Comparison of ENCODE assay signal across 20 cellular contexts in genomic region chr11:81004576-81004975, GRCh38.
A peak's percentile ranks its signal among the peaks of the same experiment; 100 is the strongest.
DNase-seq lines count a peak whose midpoint lies in the region; ATAC-seq, FAIRE-seq and TF ChIP-seq lines count a peak whose summit lies in the region.
"Had no signal": no experiment of that assay in that cellular context is flagged by ENCODE, and none has a peak within 500 bp of the region (broad histone marks: within the 10 kb centered on the region; RNA-seq: fewer than 3 reads in every experiment).

No MANE protein-coding gene starts in this region.

- no peaks in the 10 kb centered on the region for H4K20me1 ChIP-seq in H1 (replicated peaks in 1 of 2; ENCODE audit: control insufficient read depth in 1 of 2, insufficient read depth in 2 of 2, low read length in 2 of 2)

- H3K9ac ChIP-seq in H1 (replicated peaks in 1 of 4; ENCODE audit: extremely low read depth in 1 of 4, low read depth in 3 of 4, low read length in 3 of 4) (no peak overlapping the region), mesenchymal stem cell (ENCODE audit: low read length) (peak overlapping the region; percentile 45)

- no peak overlapping the region for H4K8ac ChIP-seq in H1 (ENCODE audit: extremely low read depth, insufficient read depth, low read length)
- no peak overlapping the region for H4K8ac ChIP-seq in mesenchymal stem cell (ENCODE audit: low read length)

- H3K23ac ChIP-seq in H1 (ENCODE audit: insufficient read length) (no peak overlapping the region), mesenchymal stem cell (ENCODE audit: low read length in 2 of 2) (no peak overlapping the region)

- H3K9me3 Mint-ChIP-seq in activated naive CD8-positive, alpha-beta T cell treated with anti-CD3 and anti-CD28 coated beads for 36 hours = no peaks in the 10 kb centered on the region
- peaks cover 0 to 8% (median 0%) of the 10 kb centered on the region in 11 donors for H3K9me3 Mint-ChIP-seq in naive thymus-derived CD4-positive, alpha-beta T cell

- no peak for TF ChIP-seq EP300 in H1 (IDR thresholded peaks at IDR 0.05; ENCODE audit: borderline replicate concordance in 1 of 2, low read depth in 2 of 2, low read length in 2 of 2)
- no peak for TF ChIP-seq EP300 in gastroesophageal sphincter (IDR thresholded peaks at IDR 0.05)

- no peak overlapping the region for H3K4me3 Mint-ChIP-seq in activated naive CD8-positive, alpha-beta T cell treated with anti-CD3 and anti-CD28 coated beads for 36 hours
- H3K4me3 Mint-ChIP-seq in naive thymus-derived CD4-positive, alpha-beta T cell = no peak overlapping the region

- H2BK12ac ChIP-seq in H1 (ENCODE audit: low read depth, low read length) (no peak overlapping the region), mesenchymal stem cell (ENCODE audit: low read length in 2 of 2) (no peak overlapping the region)

- H3K79me1 ChIP-seq in H1 (ENCODE audit: low read depth, low read length) (no peaks in the 10 kb centered on the region), mesenchymal stem cell (replicated peaks; ENCODE audit: low read length, poor library complexity, severe bottlenecking) (no peaks in the 10 kb centered on the region)

- DNase-seq in Ammon's horn (ENCODE audit: low spot score) (peak; percentile 4), OCI-M1 (lab: John Stamatoyannopoulos, UW) (peak; percentile 83), H1 (ENCODE audit: low read depth in 1 of 2, low spot score in 2 of 2) (no peak), mesenchymal stem cell (no peak)
- DNase-seq in activated naive CD8-positive, alpha-beta T cell treated with anti-CD3 and anti-CD28 coated beads for 36 hours = no peak
- no peak for DNase-seq in naive thymus-derived CD4-positive, alpha-beta T cell
- DNase-seq: BE2C, EL, GF-D8, NCI-H1105, NCI-H146, NCI-H2029, NCI-H226, NCI-H510A treated with DMSO at 0.1 percent for 48 hours, NCI-H774 had no signal

- no peak overlapping the region for H2BK15ac ChIP-seq in H1 (ENCODE audit: low read length)
- H2BK15ac ChIP-seq in mesenchymal stem cell (ENCODE audit: low read depth, poor library complexity, severe bottlenecking) = no peak overlapping the region

- TF ChIP-seq POLR2A in H1 (IDR thresholded peaks at IDR 0.05; ENCODE audit: control extremely low read depth in 1 of 2, low read depth in 2 of 2, low read length in 2 of 2) = no peak
- no peak for TF ChIP-seq POLR2A in gastroesophageal sphincter (IDR thresholded peaks at IDR 0.05)

- H3K4me2 ChIP-seq in H1 (ENCODE audit: insufficient read depth in 1 of 2, low read depth in 2 of 2, low read length in 2 of 2) = no peak overlapping the region
- no peak overlapping the region for H3K4me2 ChIP-seq in mesenchymal stem cell (ENCODE audit: low read length, poor library complexity, severe bottlenecking)
- H3K4me2 ChIP-seq: PC-9 had no signal

- H3K4me3 ChIP-seq in H1 (ENCODE audit: extremely low read depth in 1 of 4, insufficient read depth in 2 of 4, low read depth in 3 of 4, low read length in 4 of 4) (no peak overlapping the region), mesenchymal stem cell (ENCODE audit: insufficient read depth in 1 of 2, low read depth in 1 of 2, low read length in 2 of 2) (no peak overlapping the region), gastroesophageal sphincter (no peak overlapping the region)
- no peak overlapping the region for H3K4me3 ChIP-seq in naive thymus-derived CD4-positive, alpha-beta T cell (ENCODE audit: low read length)
- H3K4me3 ChIP-seq: PC-9, SJSA1 had no signal

- H3K9me3 ChIP-seq in H1 (ENCODE audit: insufficient read depth in 2 of 2, low read depth in 1 of 2, low read length in 1 of 2) = no peaks in the 10 kb centered on the region
- H3K9me3 ChIP-seq in mesenchymal stem cell (ENCODE audit: control insufficient read depth, low read length) = no peaks in the 10 kb centered on the region
- no peaks in the 10 kb centered on the region for H3K9me3 ChIP-seq in gastroesophageal sphincter
- no peaks in the 10 kb centered on the region for H3K9me3 ChIP-seq in naive thymus-derived CD4-positive, alpha-beta T cell (ENCODE audit: control insufficient read depth in 2 of 3, low read length in 3 of 3)
- H3K9me3 ChIP-seq: BE2C, SJSA1 had no signal

- H3K4ac ChIP-seq in H1 (replicated peaks; ENCODE audit: insufficient read length, low read depth, low read length) = no peak overlapping the region
- no peak overlapping the region for H3K4ac ChIP-seq in mesenchymal stem cell (ENCODE audit: low read depth in 1 of 2, low read length in 2 of 2)

- FAIRE-seq in H1 (lab: Jason Lieb, UNC) = no peak
- FAIRE-seq: GM19239 had no signal

- H2AK5ac ChIP-seq in H1 (ENCODE audit: low read depth, low read length) (no peak overlapping the region), mesenchymal stem cell (ENCODE audit: low read length, severe bottlenecking) (no peak overlapping the region)

- H3K27me3 Mint-ChIP-seq in activated naive CD8-positive, alpha-beta T cell treated with anti-CD3 and anti-CD28 coated beads for 36 hours = no peaks in the 10 kb centered on the region
- H3K27me3 Mint-ChIP-seq in naive thymus-derived CD4-positive, alpha-beta T cell = no peaks in the 10 kb centered on the region

- H3K18ac ChIP-seq in H1 (ENCODE audit: extremely low read depth, low read length) = no peak overlapping the region
- peak overlapping the region in 1 of 2 experiments; percentile 28 for H3K18ac ChIP-seq in mesenchymal stem cell (ENCODE audit: low read depth in 1 of 2, low read length in 2 of 2)

- no peak for TF ChIP-seq RAD21 in H1 (IDR thresholded peaks at IDR 0.05 in 1 of 2, conservative IDR thresholded peaks at IDR 0.05 in 1 of 2; ENCODE audit: low read depth in 2 of 2, low read length in 2 of 2)

- H4K91ac ChIP-seq in H1 (replicated peaks; ENCODE audit: insufficient read length, low read length) = no peak overlapping the region
- H4K91ac ChIP-seq in mesenchymal stem cell (ENCODE audit: low read length) = no peak overlapping the region

- no peak for ATAC-seq in gastroesophageal sphincter
- no peak for ATAC-seq in HG02798 (IDR thresholded peaks at IDR 0.05; ENCODE audit: poor library complexity, unreplicated experiment)
- no peak for ATAC-seq in naive thymus-derived CD4-positive, alpha-beta T cell

- no peak overlapping the region for H2BK20ac ChIP-seq in H1 (ENCODE audit: low read length)

- POLR2A ChIA-PET in H1 (lab: Charles Lee; ENCODE audit: partially characterized antibody) = no interaction called here
- POLR2A ChIA-PET in naive thymus-derived CD4-positive, alpha-beta T cell (lab: Charles Lee) = no interaction called here

- H3K56ac ChIP-seq in H1 (replicated peaks; ENCODE audit: insufficient read length, low read depth, low read length) = no peak overlapping the region

- no peaks in the 10 kb centered on the region for H3K4me1 Mint-ChIP-seq in activated naive CD8-positive, alpha-beta T cell treated with anti-CD3 and anti-CD28 coated beads for 36 hours
- no peaks in the 10 kb centered on the region for H3K4me1 Mint-ChIP-seq in naive thymus-derived CD4-positive, alpha-beta T cell

- H3K27ac ChIP-seq in H1 (ENCODE audit: low read depth, low read length) (no peak overlapping the region), mesenchymal stem cell (ENCODE audit: low read length, poor library complexity, severe bottlenecking) (no peak overlapping the region), gastroesophageal sphincter (no peak overlapping the region)
- H3K27ac ChIP-seq in naive thymus-derived CD4-positive, alpha-beta T cell (ENCODE audit: low read depth, low read length) = no peak overlapping the region
- H3K27ac ChIP-seq: PC-9, SJSA1 had no signal

- no peak overlapping the region for H2BK120ac ChIP-seq in H1 (replicated peaks; ENCODE audit: low read depth, low read length)
- no peak overlapping the region for H2BK120ac ChIP-seq in mesenchymal stem cell (ENCODE audit: low read depth, low read length)

- H3K23me2 ChIP-seq in H1 (ENCODE audit: low read depth, low read length) = no peaks in the 10 kb centered on the region; the same call in 1 of the 2 replicates

- intact Hi-C loops in naive thymus-derived CD4-positive, alpha-beta T cell (cut with micrococcal nuclease) = no loop called here

- H3K79me2 ChIP-seq in H1 (ENCODE audit: control insufficient read depth in 1 of 2, insufficient read depth in 2 of 2, low read length in 2 of 2) = no peaks in the 10 kb centered on the region

- no peak overlapping the region for H2BK5ac ChIP-seq in H1 (ENCODE audit: low read depth, low read length)
- H2BK5ac ChIP-seq in mesenchymal stem cell (ENCODE audit: low read depth, low read length, poor library complexity, severe bottlenecking) = no peak overlapping the region

- no peak overlapping the region for H3K27ac Mint-ChIP-seq in activated naive CD8-positive, alpha-beta T cell treated with anti-CD3 and anti-CD28 coated beads for 36 hours
- H3K27ac Mint-ChIP-seq in naive thymus-derived CD4-positive, alpha-beta T cell = no peak overlapping the region

- H3K27me3 ChIP-seq in H1 (replicated peaks in 1 of 4; ENCODE audit: control insufficient read depth in 3 of 4, extremely low read depth in 1 of 4, insufficient read depth in 3 of 4, low read length in 3 of 4) = no peaks in the 10 kb centered on the region
- no peaks in the 10 kb centered on the region for H3K27me3 ChIP-seq in mesenchymal stem cell (ENCODE audit: control insufficient read depth in 1 of 2, insufficient read depth in 1 of 2, low read length in 2 of 2)
- no peaks in the 10 kb centered on the region for H3K27me3 ChIP-seq in gastroesophageal sphincter
- no peaks in the 10 kb centered on the region for H3K27me3 ChIP-seq in naive thymus-derived CD4-positive, alpha-beta T cell (ENCODE audit: control insufficient read depth in 2 of 2, insufficient read depth in 2 of 2, low read length in 2 of 2)
- H3K27me3 ChIP-seq: BE2C, SJSA1 had no signal

- no peak overlapping the region for H4K5ac ChIP-seq in H1 (ENCODE audit: insufficient read length, low read depth, low read length)

- no peak overlapping the region for H3K14ac ChIP-seq in H1 (ENCODE audit: insufficient read length)
- H3K14ac ChIP-seq in mesenchymal stem cell (ENCODE audit: low read length in 2 of 2) = no peak overlapping the region

- no peaks in the 10 kb centered on the region for H3K4me1 ChIP-seq in H1 (replicated peaks in 1 of 4; ENCODE audit: control insufficient read depth in 3 of 4, insufficient read depth in 4 of 4, low read length in 3 of 4)
- no peaks in the 10 kb centered on the region for H3K4me1 ChIP-seq in mesenchymal stem cell (ENCODE audit: control insufficient read depth, insufficient read depth, low read depth, low read length)
- H3K4me1 ChIP-seq in gastroesophageal sphincter = no peaks in the 10 kb centered on the region
- no peaks in the 10 kb centered on the region for H3K4me1 ChIP-seq in naive thymus-derived CD4-positive, alpha-beta T cell (ENCODE audit: control insufficient read depth in 2 of 2, insufficient read depth in 2 of 2, low read length in 2 of 2)
- H3K4me1 ChIP-seq: BE2C, SJSA1 had no signal

- WGBS in H1 (ENCODE audit: extremely low coverage in 1 of 2, insufficient coverage in 1 of 2, insufficient read length in 1 of 2, insufficient replicate concordance in 2 of 2, low coverage in 1 of 2, low lambda C conversion rate in 2 of 2, missing lambda C conversion rate in 1 of 2), 2 experiments = 88% methylated on average over 2 of the region's 2 CpGs; no CpG with 5 or more reads in 1 of the 2 experiments
- WGBS in mesenchymal stem cell = 80% methylated on average over 1 of the region's 2 CpGs
- 79 to 100% methylated on average over 2 of the region's 2 CpGs for WGBS in gastroesophageal sphincter (ENCODE audit: low coverage in 1 of 2), 2 donors

- no peaks in the 10 kb centered on the region for H3K36me3 Mint-ChIP-seq in activated naive CD8-positive, alpha-beta T cell treated with anti-CD3 and anti-CD28 coated beads for 36 hours
- no peaks in the 10 kb centered on the region for H3K36me3 Mint-ChIP-seq in naive thymus-derived CD4-positive, alpha-beta T cell

- CTCF ChIA-PET in H1 (lab: Charles Lee; ENCODE audit: partially characterized antibody) = no interaction called here
- CTCF ChIA-PET in naive thymus-derived CD4-positive, alpha-beta T cell (lab: Charles Lee) = no interaction called here

- H3K36me3 ChIP-seq in H1 (ENCODE audit: control insufficient read depth in 2 of 4, insufficient read depth in 4 of 4, low read length in 3 of 4) = no peaks in the 10 kb centered on the region
- H3K36me3 ChIP-seq in mesenchymal stem cell (ENCODE audit: control insufficient read depth in 1 of 2, insufficient read depth in 2 of 2, low read depth in 1 of 2, low read length in 2 of 2) = no peaks in the 10 kb centered on the region
- H3K36me3 ChIP-seq in gastroesophageal sphincter = no peaks in the 10 kb centered on the region
- H3K36me3 ChIP-seq in naive thymus-derived CD4-positive, alpha-beta T cell (ENCODE audit: control insufficient read depth in 2 of 3, insufficient read depth in 3 of 3, low read length in 3 of 3) = no peaks in the 10 kb centered on the region
- H3K36me3 ChIP-seq: BE2C, SJSA1 had no signal

- H2AFZ ChIP-seq in H1 (ENCODE audit: low read length) = peak overlapping the region; percentile 85; the same call in 1 of the 2 replicates
- H2AFZ ChIP-seq in mesenchymal stem cell (ENCODE audit: low read depth, low read length) = no peak overlapping the region
- H2AFZ ChIP-seq: PC-9 had no signal

- TF ChIP-seq CTCF in H1 (IDR thresholded peaks at IDR 0.05; ENCODE audit: control extremely low read depth in 1 of 3, insufficient read depth in 1 of 3, low read depth in 1 of 3, low read length in 3 of 3) (no peak), gastroesophageal sphincter (IDR thresholded peaks at IDR 0.05) (no peak)

Comparison
In these comparisons a context has a peak if more than half of its experiments do, and no peak if none do; other contexts are left out.
1. DNase-seq: peak in Ammon's horn (single experiment) and OCI-M1 (single experiment); none in H1 (0 of 2), mesenchymal stem cell (single experiment), activated naive CD8-positive, alpha-beta T cell treated with anti-CD3 and anti-CD28 coated beads for 36 hours (single experiment) and naive thymus-derived CD4-positive, alpha-beta T cell (0 of 9).